In the genomic region with DNA sequence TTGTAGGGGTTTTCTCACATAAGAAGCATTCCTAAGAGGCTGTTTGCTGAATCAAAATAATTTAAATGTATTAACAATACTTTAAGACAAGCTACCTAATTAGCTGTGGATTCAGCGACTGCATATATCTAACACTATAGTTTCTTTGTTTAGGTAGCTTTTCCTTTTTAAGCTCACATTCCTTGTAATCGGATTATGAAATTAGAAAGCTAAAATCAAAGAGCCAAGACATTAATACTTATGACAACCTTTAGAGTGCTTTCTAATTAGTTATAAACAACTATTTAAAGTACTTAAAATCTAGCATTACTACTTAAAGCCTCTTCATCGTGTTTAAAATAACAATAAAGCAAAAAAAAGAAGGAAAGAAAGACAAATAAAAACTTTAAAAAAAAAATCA, we compare ENCODE assay signal across 1 cellular context.
TF ChIP-seq lines count a peak whose summit lies in the region.

No MANE protein-coding gene starts in this region.

TF ChIP-seq in GM23338, 12 proteins besides CTCF, POLR2A, EP300 and RAD21 (continued from another document):
- TF ChIP-seq, protein P1, sequence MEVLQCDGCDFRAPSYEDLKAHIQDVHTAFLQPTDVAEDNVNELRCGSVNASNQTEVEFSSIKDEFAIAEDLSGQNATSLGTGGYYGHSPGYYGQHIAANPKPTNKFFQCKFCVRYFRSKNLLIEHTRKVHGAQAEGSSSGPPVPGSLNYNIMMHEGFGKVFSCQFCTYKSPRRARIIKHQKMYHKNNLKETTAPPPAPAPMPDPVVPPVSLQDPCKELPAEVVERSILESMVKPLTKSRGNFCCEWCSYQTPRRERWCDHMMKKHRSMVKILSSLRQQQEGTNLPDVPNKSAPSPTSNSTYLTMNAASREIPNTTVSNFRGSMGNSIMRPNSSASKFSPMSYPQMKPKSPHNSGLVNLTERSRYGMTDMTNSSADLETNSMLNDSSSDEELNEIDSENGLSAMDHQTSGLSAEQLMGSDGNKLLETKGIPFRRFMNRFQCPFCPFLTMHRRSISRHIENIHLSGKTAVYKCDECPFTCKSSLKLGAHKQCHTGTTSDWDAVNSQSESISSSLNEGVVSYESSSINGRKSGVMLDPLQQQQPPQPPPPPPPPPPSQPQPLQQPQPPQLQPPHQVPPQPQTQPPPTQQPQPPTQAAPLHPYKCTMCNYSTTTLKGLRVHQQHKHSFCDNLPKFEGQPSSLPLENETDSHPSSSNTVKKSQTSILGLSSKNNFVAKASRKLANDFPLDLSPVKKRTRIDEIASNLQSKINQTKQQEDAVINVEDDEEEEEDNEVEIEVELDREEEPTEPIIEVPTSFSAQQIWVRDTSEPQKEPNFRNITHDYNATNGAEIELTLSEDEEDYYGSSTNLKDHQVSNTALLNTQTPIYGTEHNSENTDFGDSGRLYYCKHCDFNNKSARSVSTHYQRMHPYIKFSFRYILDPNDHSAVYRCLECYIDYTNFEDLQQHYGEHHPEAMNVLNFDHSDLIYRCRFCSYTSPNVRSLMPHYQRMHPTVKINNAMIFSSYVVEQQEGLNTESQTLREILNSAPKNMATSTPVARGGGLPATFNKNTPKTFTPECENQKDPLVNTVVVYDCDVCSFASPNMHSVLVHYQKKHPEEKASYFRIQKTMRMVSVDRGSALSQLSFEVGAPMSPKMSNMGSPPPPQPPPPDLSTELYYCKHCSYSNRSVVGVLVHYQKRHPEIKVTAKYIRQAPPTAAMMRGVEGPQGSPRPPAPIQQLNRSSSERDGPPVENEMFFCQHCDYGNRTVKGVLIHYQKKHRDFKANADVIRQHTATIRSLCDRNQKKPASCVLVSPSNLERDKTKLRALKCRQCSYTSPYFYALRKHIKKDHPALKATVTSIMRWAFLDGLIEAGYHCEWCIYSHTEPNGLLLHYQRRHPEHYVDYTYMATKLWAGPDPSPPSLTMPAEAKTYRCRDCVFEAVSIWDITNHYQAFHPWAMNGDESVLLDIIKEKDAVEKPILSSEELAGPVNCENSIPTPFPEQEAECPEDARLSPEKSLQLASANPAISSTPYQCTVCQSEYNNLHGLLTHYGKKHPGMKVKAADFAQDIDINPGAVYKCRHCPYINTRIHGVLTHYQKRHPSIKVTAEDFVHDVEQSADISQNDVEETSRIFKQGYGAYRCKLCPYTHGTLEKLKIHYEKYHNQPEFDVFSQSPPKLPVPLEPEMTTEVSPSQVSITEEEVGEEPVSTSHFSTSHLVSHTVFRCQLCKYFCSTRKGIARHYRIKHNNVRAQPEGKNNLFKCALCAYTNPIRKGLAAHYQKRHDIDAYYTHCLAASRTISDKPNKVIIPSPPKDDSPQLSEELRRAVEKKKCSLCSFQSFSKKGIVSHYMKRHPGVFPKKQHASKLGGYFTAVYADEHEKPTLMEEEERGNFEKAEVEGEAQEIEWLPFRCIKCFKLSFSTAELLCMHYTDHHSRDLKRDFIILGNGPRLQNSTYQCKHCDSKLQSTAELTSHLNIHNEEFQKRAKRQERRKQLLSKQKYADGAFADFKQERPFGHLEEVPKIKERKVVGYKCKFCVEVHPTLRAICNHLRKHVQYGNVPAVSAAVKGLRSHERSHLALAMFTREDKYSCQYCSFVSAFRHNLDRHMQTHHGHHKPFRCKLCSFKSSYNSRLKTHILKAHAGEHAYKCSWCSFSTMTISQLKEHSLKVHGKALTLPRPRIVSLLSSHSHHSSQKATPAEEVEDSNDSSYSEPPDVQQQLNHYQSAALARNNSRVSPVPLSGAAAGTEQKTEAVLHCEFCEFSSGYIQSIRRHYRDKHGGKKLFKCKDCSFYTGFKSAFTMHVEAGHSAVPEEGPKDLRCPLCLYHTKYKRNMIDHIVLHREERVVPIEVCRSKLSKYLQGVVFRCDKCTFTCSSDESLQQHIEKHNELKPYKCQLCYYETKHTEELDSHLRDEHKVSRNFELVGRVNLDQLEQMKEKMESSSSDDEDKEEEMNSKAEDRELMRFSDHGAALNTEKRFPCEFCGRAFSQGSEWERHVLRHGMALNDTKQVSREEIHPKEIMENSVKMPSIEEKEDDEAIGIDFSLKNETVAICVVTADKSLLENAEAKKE (CRISPR knock-in tag; IDR thresholded peaks at IDR 0.05): no peak
- TF ChIP-seq STAT1 (IDR thresholded peaks at IDR 0.05; ENCODE audit: unreplicated experiment): no peak
- no peak; the same call in 1 of the 2 replicates for TF ChIP-seq NANOG (IDR thresholded peaks at IDR 0.05; ENCODE audit: borderline replicate concordance)
- no peak for TF ChIP-seq EZH2phosphoT487 (IDR thresholded peaks at IDR 0.05; ENCODE audit: unreplicated experiment)
- no peak for TF ChIP-seq JUNB (IDR thresholded peaks at IDR 0.05; ENCODE audit: unreplicated experiment)
- no peak for TF ChIP-seq POLR2AphosphoS5 (IDR thresholded peaks at IDR 0.05; ENCODE audit: low read depth)
- TF ChIP-seq EZH2 (IDR thresholded peaks at IDR 0.05; ENCODE audit: low read depth, unreplicated experiment): no peak
- TF ChIP-seq, protein P2, sequence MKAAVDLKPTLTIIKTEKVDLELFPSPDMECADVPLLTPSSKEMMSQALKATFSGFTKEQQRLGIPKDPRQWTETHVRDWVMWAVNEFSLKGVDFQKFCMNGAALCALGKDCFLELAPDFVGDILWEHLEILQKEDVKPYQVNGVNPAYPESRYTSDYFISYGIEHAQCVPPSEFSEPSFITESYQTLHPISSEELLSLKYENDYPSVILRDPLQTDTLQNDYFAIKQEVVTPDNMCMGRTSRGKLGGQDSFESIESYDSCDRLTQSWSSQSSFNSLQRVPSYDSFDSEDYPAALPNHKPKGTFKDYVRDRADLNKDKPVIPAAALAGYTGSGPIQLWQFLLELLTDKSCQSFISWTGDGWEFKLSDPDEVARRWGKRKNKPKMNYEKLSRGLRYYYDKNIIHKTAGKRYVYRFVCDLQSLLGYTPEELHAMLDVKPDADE (IDR thresholded peaks at IDR 0.05): no peak
- no peak for TF ChIP-seq ZNF331 (CRISPR knock-in tag; IDR thresholded peaks at IDR 0.05; ENCODE audit: low read depth)
- no peak for TF ChIP-seq CREB1 (CRISPR knock-in tag; IDR thresholded peaks at IDR 0.05; ENCODE audit: low read depth)
- no peak for TF ChIP-seq ZNF114 (CRISPR knock-in tag; IDR thresholded peaks at IDR 0.05)
